In the genomic region with DNA sequence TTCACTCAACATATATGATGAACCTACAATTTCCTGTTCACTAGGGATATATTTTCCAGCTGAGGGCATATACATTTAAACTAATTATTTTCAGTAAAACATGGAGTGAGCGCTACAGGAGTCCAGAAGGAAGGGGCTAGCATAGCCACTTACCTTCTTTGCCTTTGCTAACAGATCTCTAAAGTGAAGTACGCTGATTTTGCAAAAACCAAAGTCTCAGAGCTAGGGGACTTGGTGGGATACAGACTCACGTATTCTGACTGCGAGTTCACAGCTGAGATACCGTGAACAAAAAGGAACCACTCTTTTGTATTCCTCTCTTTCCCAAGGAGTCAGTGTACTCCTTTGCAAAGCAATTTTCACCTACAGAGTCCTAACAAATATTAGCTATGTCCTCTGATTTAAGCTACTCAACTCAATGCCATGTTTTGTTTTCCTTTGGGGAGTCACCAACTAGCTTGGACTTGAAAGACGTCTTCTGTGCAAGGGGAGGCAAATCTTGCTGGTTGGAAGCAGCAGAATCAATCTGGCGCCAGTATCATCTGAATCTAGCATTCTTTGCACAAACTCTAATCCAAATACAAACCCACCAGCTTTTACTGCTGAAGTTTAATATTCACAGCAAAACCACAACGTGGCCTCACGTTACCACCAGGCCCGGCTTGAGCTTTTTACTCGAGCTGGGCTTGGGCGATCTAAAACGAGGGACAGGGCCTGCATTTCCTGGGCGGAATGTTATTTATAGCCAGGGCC, we compare ENCODE assay signal across 8 cellular contexts. TPM values are rescaled to one million over a fixed set of nuclear protein-coding genes. Genes with fewer than 3 reads are reported as not detected.
A peak's percentile ranks its signal among the peaks of the same experiment; 100 is the strongest.
DNase-seq lines count a peak whose midpoint lies in the region; ATAC-seq, FAIRE-seq and TF ChIP-seq lines count a peak whose summit lies in the region.

No MANE protein-coding gene starts in this region.

- no peak for FAIRE-seq in GM12878 (lab: Jason Lieb, UNC)

- TF ChIP-seq CTCF in A673 (conservative IDR thresholded peaks at IDR 0.05; ENCODE audit: low read depth, low read length): no peak
- no peak for TF ChIP-seq CTCF in GM12878 (IDR thresholded peaks at IDR 0.05 in 2 of 3, conservative IDR thresholded peaks at IDR 0.05 in 1 of 3; ENCODE audit: control insufficient read depth in 2 of 3, extremely low read depth in 1 of 3, insufficient read depth in 1 of 3, low read depth in 3 of 3, low read length in 3 of 3)
- no peak for TF ChIP-seq CTCF in upper lobe of right lung (IDR thresholded peaks at IDR 0.05)

- H3K9ac ChIP-seq in GM12878 (ENCODE audit: control insufficient read depth, insufficient read depth, low read length): peak overlapping the region; percentile 84

- no peak for TF ChIP-seq EP300 in GM12878 (IDR thresholded peaks at IDR 0.05; ENCODE audit: borderline replicate concordance in 1 of 2, control insufficient read depth in 1 of 2, low read depth in 2 of 2, low read length in 2 of 2)

- peak; percentile 1 for ATAC-seq in HG03457 (IDR thresholded peaks at IDR 0.05; ENCODE audit: unreplicated experiment)
- no peak for ATAC-seq in GM12878
- no peak for ATAC-seq in upper lobe of right lung
- no peak for ATAC-seq in HG02610 (IDR thresholded peaks at IDR 0.05; ENCODE audit: unreplicated experiment)

- TF ChIP-seq POLR2A in GM12878 (IDR thresholded peaks at IDR 0.05; ENCODE audit: low read depth, low read length): no peak

- H2AFZ ChIP-seq in GM12878 (ENCODE audit: control insufficient read depth, low read depth, low read length): peak overlapping the region; percentile 95

- peak overlapping the region; percentile 93 for H3K4me2 ChIP-seq in GM12878 (ENCODE audit: control insufficient read depth, insufficient read depth)

- peaks cover 29% of the 10 kb centered on the region for H3K79me2 ChIP-seq in GM12878 (ENCODE audit: control insufficient read depth, insufficient read depth, low read length)

- peaks cover 23% of the 10 kb centered on the region for H3K36me3 ChIP-seq in A673 (ENCODE audit: insufficient read depth, low read length, poor library complexity, severe bottlenecking)
- H3K36me3 ChIP-seq in GM12878 (ENCODE audit: control insufficient read depth in 2 of 2, insufficient read depth in 2 of 2, low read length in 1 of 2): peaks cover 0 to 8% of the 10 kb centered on the region in 2 experiments; a peak in 2 of 4 replicates
- H3K36me3 ChIP-seq in upper lobe of right lung: peaks cover 16% of the 10 kb centered on the region

- DNase-seq in A673 (ENCODE audit: low spot score) (no peak), GM12878 (ENCODE audit: low read depth, low spot score) (no peak), medulla oblongata (ENCODE audit: extremely low spot score) (peak; percentile 42), upper lobe of right lung (no peak), A172 (ENCODE audit: low spot score) (no peak), LoVo (ENCODE audit: low spot score) (no peak)

- RAD21 ChIA-PET in GM12878 (lab: Charles Lee; ENCODE audit: unreplicated experiment): interaction anchor here (0.8 to 2.6 kb wide), 34 partner anchors 9 to 637 kb away, joined by 3 to 24 read pairs (median 4); partner anchors contain the start of genes DCLRE1C, MEIG1 and SUV39H2

- no peaks in the 10 kb centered on the region for H3K9me3 ChIP-seq in A673 (ENCODE audit: low read depth, low read length, poor library complexity, severe bottlenecking)
- H3K9me3 ChIP-seq in GM12878 (replicated peaks; ENCODE audit: control insufficient read depth, insufficient read depth, low read length): no peaks in the 10 kb centered on the region
- no peaks in the 10 kb centered on the region for H3K9me3 ChIP-seq in upper lobe of right lung

- BruUV-seq in A673 (replicated peaks; lab: Mats Ljungman, UMichigan) (TSS peak; percentile 67), GM12878 (replicated peaks; lab: Mats Ljungman, UMichigan) (TSS peak; percentile 78)

- 35% methylated on average over 14 of the region's 14 CpGs for WGBS in GM12878 (ENCODE audit: insufficient coverage, insufficient replicate concordance, low lambda C conversion rate, missing lambda C conversion rate)

- POLR2A ChIA-PET in A673 (lab: Charles Lee; ENCODE audit: low non-redundant PET): no interaction called here
- POLR2A ChIA-PET in GM12878 (lab: Charles Lee): interaction anchor here (0.5 to 3.4 kb wide), 14 partner anchors 12 to 249 kb away, joined by 3 to 18 read pairs (median 4); partner anchors contain the start of gene SUV39H2

- CTCF ChIA-PET in A673 (lab: Charles Lee): interaction anchor here (0.6 kb wide), 1 partner anchor 651 kb away, joined by 6 read pairs; no protein-coding TSS in a partner anchor
- CTCF ChIA-PET in GM12878 (lab: Yijun Ruan, JAX): interaction anchor here (0.5 to 3.9 kb wide), 21 partner anchors 10 to 355 kb away, joined by 3 to 44 read pairs (median 6); partner anchors contain the start of gene SUV39H2

- H3K4me3 ChIP-seq in A673 (ENCODE audit: low read depth, low read length, poor library complexity, severe bottlenecking) (peak overlapping the region; percentile 99), GM12878 (peak overlapping the region; percentile 68), upper lobe of right lung (peak overlapping the region; percentile 97)

- TF ChIP-seq RAD21 in GM12878 (IDR thresholded peaks at IDR 0.05; ENCODE audit: insufficient read depth, low read depth, low read length): no peak

- in situ Hi-C loops in GM12878 (cut with MboI): no loop called here

- SMC1A ChIA-PET in GM12878 (lab: Charles Lee; ENCODE audit: uncharacterized antibody, unreplicated experiment): interaction anchor here (0.7 to 3.7 kb wide), 34 partner anchors 10 to 338 kb away, joined by 3 to 33 read pairs (median 4); partner anchors contain the start of genes DCLRE1C, MEIG1 and SUV39H2

- peak overlapping the region; percentile 94 for H3K27ac ChIP-seq in A673 (ENCODE audit: low read depth, low read length, poor library complexity, severe bottlenecking)
- peak overlapping the region; percentile 79 for H3K27ac ChIP-seq in GM12878 (ENCODE audit: control insufficient read depth, insufficient read depth)
- H3K27ac ChIP-seq in upper lobe of right lung: peak overlapping the region; percentile 97

- H3K4me1 ChIP-seq in A673 (ENCODE audit: insufficient read depth, low read length, poor library complexity, severe bottlenecking): peaks cover 7% of the 10 kb centered on the region
- peaks cover 7% of the 10 kb centered on the region; the same call in 1 of the 2 replicates for H3K4me1 ChIP-seq in GM12878 (ENCODE audit: control insufficient read depth, insufficient read depth, low read length)
- H3K4me1 ChIP-seq in upper lobe of right lung: peaks cover 16% of the 10 kb centered on the region

- H3K27me3 ChIP-seq in A673 (replicated peaks; ENCODE audit: insufficient read depth, low read depth, low read length, poor library complexity) (no peaks in the 10 kb centered on the region), GM12878 (replicated peaks in 1 of 2; ENCODE audit: control insufficient read depth in 2 of 2, insufficient read depth in 2 of 2, low read length in 1 of 2) (no peaks in the 10 kb centered on the region), upper lobe of right lung (no peaks in the 10 kb centered on the region)

- no peaks in the 10 kb centered on the region for H4K20me1 ChIP-seq in GM12878 (ENCODE audit: control insufficient read depth, insufficient read depth)

- intact Hi-C loops in A673 (cut with micrococcal nuclease; ENCODE audit: unreplicated experiment) (loop anchor here (5.0 kb wide), 1 partner anchor 340 kb away; no protein-coding TSS in a partner anchor), GM12878 (cut with micrococcal nuclease; ENCODE audit: unreplicated experiment) (loop anchor here (5.0 kb wide), 4 partner anchors 40 to 340 kb away; partner anchors contain the start of genes DCLRE1C and SUV39H2), upper lobe of right lung (cut with DNase I) (no loop called here)

RNA-seq across cellular contexts. Expression of gene CDNF, which starts 0.7 kb away (rescaled TPM):
- total RNA-seq in A673 (2021) (0.34 and 0.83 TPM in 2 replicates), GM12878 (2014; rRNA removed) (0.98 and 1.9 TPM in 2 replicates), GM12878 (2014; rRNA removed; fragmentation: Illumina TruSeq; extraction: Trizol) (1.0 and 1.2 TPM in 2 replicates), GM12878 (2021) (0.43 and 1.0 TPM in 2 replicates), upper lobe of right lung (0.61 TPM)
- total RNA-seq in GM12878 (2013; cell fraction: nucleolus; rRNA removed): 0.56 and 1.9 TPM in 2 replicates
- polyA plus RNA-seq in GM12878 (2011; ENCODE audit: low read depth): 2.2 TPM
- polyA plus RNA-seq in GM12878 (2011; rRNA removed) (0.81 TPM in 2 replicates), GM12878 (2014; fragmentation: Illumina TruSeq; extraction: Trizol) (0.73 and 2.3 TPM in 2 replicates), GM12878 (2014; fragmentation: Nextera tagmentation; extraction: Ambion mirVana) (under 1 TPM; 0.08 to 0.29 TPM), GM12878 (2014; rRNA removed) (1.2 and 2.7 TPM in 2 replicates), GM12878 (2016; fragmentation: Nextera tagmentation; extraction: Ambion mirVana) (under 1 TPM; 0.48 to 0.54 TPM)
- 0.31 and 0.32 TPM in 2 replicates for polyA plus RNA-seq in GM12878 (2011; cell fraction: cytosol; rRNA removed)
- polyA plus RNA-seq in GM12878 (2011; cell fraction: nucleus; rRNA removed): 0.66 TPM in 1 of 2 replicates, not detected in the other
- polyA plus RNA-seq in GM12878 (2012): 0.94 and 1.3 TPM in 2 replicates
- not detected in 2 replicates for polyA minus RNA-seq in GM12878 (2011; rRNA and poly(A)+ RNA removed)
- polyA minus RNA-seq in GM12878 (2011; cell fraction: cytosol; rRNA and poly(A)+ RNA removed): not detected in 2 replicates
- not detected in 2 replicates for polyA minus RNA-seq in GM12878 (2011; cell fraction: nucleus; rRNA and poly(A)+ RNA removed)
- total RNA-seq in A172 (2014; rRNA removed; shearing (Covaris generic)): 1.2 and 1.8 TPM in 2 replicates

RNA-seq across cellular contexts. Expression of gene HSPA14, which starts 0.9 kb away (rescaled TPM):
- total RNA-seq in A673 (2021): 42.2 and 46.9 TPM in 2 replicates
- total RNA-seq in GM12878 (2013; cell fraction: nucleolus; rRNA removed): 12.4 and 14.7 TPM in 2 replicates
- 28.0 and 30.9 TPM in 2 replicates for total RNA-seq in GM12878 (2014; rRNA removed)
- total RNA-seq in GM12878 (2014; rRNA removed; fragmentation: Illumina TruSeq; extraction: Trizol): 32.9 and 35.5 TPM in 2 replicates
- 24.5 and 26.6 TPM in 2 replicates for total RNA-seq in GM12878 (2021)
- 12.9 TPM for polyA plus RNA-seq in GM12878 (2011; ENCODE audit: low read depth)
- 33.1 and 50.3 TPM in 2 replicates for polyA plus RNA-seq in GM12878 (2011; rRNA removed)
- 11.7 and 13.7 TPM in 2 replicates for polyA plus RNA-seq in GM12878 (2011; cell fraction: cytosol; rRNA removed)
- polyA plus RNA-seq in GM12878 (2011; cell fraction: nucleus; rRNA removed): 22.9 and 25.2 TPM in 2 replicates
- 15.4 and 15.5 TPM in 2 replicates for polyA plus RNA-seq in GM12878 (2012)
- polyA plus RNA-seq in GM12878 (2014; fragmentation: Illumina TruSeq; extraction: Trizol): 31.3 and 34.6 TPM in 2 replicates
- polyA plus RNA-seq in GM12878 (2014; fragmentation: Nextera tagmentation; extraction: Ambion mirVana): 10 to 100 TPM; 44.1 to 46.4 TPM
- polyA plus RNA-seq in GM12878 (2014; rRNA removed): 27.3 and 32.3 TPM in 2 replicates
- 10 to 100 TPM; 53.1 to 56.1 TPM for polyA plus RNA-seq in GM12878 (2016; fragmentation: Nextera tagmentation; extraction: Ambion mirVana)
- polyA minus RNA-seq in GM12878 (2011; rRNA and poly(A)+ RNA removed): 8.8 and 12.3 TPM in 2 replicates
- 3.9 and 7.0 TPM in 2 replicates for polyA minus RNA-seq in GM12878 (2011; cell fraction: cytosol; rRNA and poly(A)+ RNA removed)
- 5.2 and 6.4 TPM in 2 replicates for polyA minus RNA-seq in GM12878 (2011; cell fraction: nucleus; rRNA and poly(A)+ RNA removed)
- total RNA-seq in upper lobe of right lung: 10.0 TPM
- total RNA-seq in A172 (2014; rRNA removed; shearing (Covaris generic)): 65.3 and 82.9 TPM in 2 replicates

RNA-seq across cellular contexts. Expression of gene MSANTD7, which starts 0.9 kb away (rescaled TPM):
- 19.1 and 20.3 TPM in 2 replicates for total RNA-seq in A673 (2021)
- 34.4 and 35.8 TPM in 2 replicates for total RNA-seq in GM12878 (2013; cell fraction: nucleolus; rRNA removed)
- 22.8 and 27.9 TPM in 2 replicates for total RNA-seq in GM12878 (2014; rRNA removed)
- 19.3 and 19.7 TPM in 2 replicates for total RNA-seq in GM12878 (2014; rRNA removed; fragmentation: Illumina TruSeq; extraction: Trizol)
- total RNA-seq in GM12878 (2021): 20.1 and 20.6 TPM in 2 replicates
- polyA plus RNA-seq in GM12878 (2011; ENCODE audit: low read depth): 7.0 TPM
- 13.5 and 15.5 TPM in 2 replicates for polyA plus RNA-seq in GM12878 (2011; rRNA removed)
- 8.0 and 9.5 TPM in 2 replicates for polyA plus RNA-seq in GM12878 (2011; cell fraction: cytosol; rRNA removed)
- polyA plus RNA-seq in GM12878 (2011; cell fraction: nucleus; rRNA removed): 9.2 and 11.5 TPM in 2 replicates
- polyA plus RNA-seq in GM12878 (2012): 7.7 and 8.2 TPM in 2 replicates
- 18.9 and 19.3 TPM in 2 replicates for polyA plus RNA-seq in GM12878 (2014; fragmentation: Illumina TruSeq; extraction: Trizol)
- polyA plus RNA-seq in GM12878 (2014; fragmentation: Nextera tagmentation; extraction: Ambion mirVana): 1 to 10 TPM; 3.5 to 4.5 TPM
- 13.5 and 14.0 TPM in 2 replicates for polyA plus RNA-seq in GM12878 (2014; rRNA removed)
- 10 to 100 TPM; 17.8 to 19.1 TPM for polyA plus RNA-seq in GM12878 (2016; fragmentation: Nextera tagmentation; extraction: Ambion mirVana)
- polyA minus RNA-seq in GM12878 (2011; rRNA and poly(A)+ RNA removed): 24.8 and 25.1 TPM in 2 replicates
- 11.2 and 13.0 TPM in 2 replicates for polyA minus RNA-seq in GM12878 (2011; cell fraction: cytosol; rRNA and poly(A)+ RNA removed)
- 19.0 and 33.1 TPM in 2 replicates for polyA minus RNA-seq in GM12878 (2011; cell fraction: nucleus; rRNA and poly(A)+ RNA removed)
- 6.7 TPM for total RNA-seq in upper lobe of right lung
- 18.9 and 22.5 TPM in 2 replicates for total RNA-seq in A172 (2014; rRNA removed; shearing (Covaris generic))

RNA-seq across cellular contexts. Expression of gene SUV39H2, which starts 41.5 kb away (rescaled TPM):
- 78.8 and 83.2 TPM in 2 replicates for total RNA-seq in A673 (2021)
- 50.3 and 53.7 TPM in 2 replicates for total RNA-seq in GM12878 (2013; cell fraction: nucleolus; rRNA removed)
- total RNA-seq in GM12878 (2014; rRNA removed): 24.3 and 27.6 TPM in 2 replicates
- 32.3 and 32.6 TPM in 2 replicates for total RNA-seq in GM12878 (2014; rRNA removed; fragmentation: Illumina TruSeq; extraction: Trizol)
- 25.8 and 26.9 TPM in 2 replicates for total RNA-seq in GM12878 (2021)
- 10.0 TPM for polyA plus RNA-seq in GM12878 (2011; ENCODE audit: low read depth)
- 26.1 and 43.4 TPM in 2 replicates for polyA plus RNA-seq in GM12878 (2011; rRNA removed)
- 10.1 and 15.2 TPM in 2 replicates for polyA plus RNA-seq in GM12878 (2011; cell fraction: cytosol; rRNA removed)
- polyA plus RNA-seq in GM12878 (2011; cell fraction: nucleus; rRNA removed): 12.7 and 16.4 TPM in 2 replicates
- polyA plus RNA-seq in GM12878 (2012): 11.1 and 13.8 TPM in 2 replicates
- polyA plus RNA-seq in GM12878 (2014; fragmentation: Illumina TruSeq; extraction: Trizol): 41.1 and 45.0 TPM in 2 replicates
- 10 to 100 TPM; 26.5 to 40.3 TPM for polyA plus RNA-seq in GM12878 (2014; fragmentation: Nextera tagmentation; extraction: Ambion mirVana)
- 17.9 and 27.4 TPM in 2 replicates for polyA plus RNA-seq in GM12878 (2014; rRNA removed)
- polyA plus RNA-seq in GM12878 (2016; fragmentation: Nextera tagmentation; extraction: Ambion mirVana): 10 to 100 TPM; 33.7 to 36.4 TPM
- polyA minus RNA-seq in GM12878 (2011; rRNA and poly(A)+ RNA removed): 16.2 and 29.9 TPM in 2 replicates
- polyA minus RNA-seq in GM12878 (2011; cell fraction: cytosol; rRNA and poly(A)+ RNA removed): 11.0 and 14.3 TPM in 2 replicates
- 9.2 and 16.4 TPM in 2 replicates for polyA minus RNA-seq in GM12878 (2011; cell fraction: nucleus; rRNA and poly(A)+ RNA removed)
- 4.5 TPM for total RNA-seq in upper lobe of right lung
- 50.5 and 64.3 TPM in 2 replicates for total RNA-seq in A172 (2014; rRNA removed; shearing (Covaris generic))
